In the genomic region with DNA sequence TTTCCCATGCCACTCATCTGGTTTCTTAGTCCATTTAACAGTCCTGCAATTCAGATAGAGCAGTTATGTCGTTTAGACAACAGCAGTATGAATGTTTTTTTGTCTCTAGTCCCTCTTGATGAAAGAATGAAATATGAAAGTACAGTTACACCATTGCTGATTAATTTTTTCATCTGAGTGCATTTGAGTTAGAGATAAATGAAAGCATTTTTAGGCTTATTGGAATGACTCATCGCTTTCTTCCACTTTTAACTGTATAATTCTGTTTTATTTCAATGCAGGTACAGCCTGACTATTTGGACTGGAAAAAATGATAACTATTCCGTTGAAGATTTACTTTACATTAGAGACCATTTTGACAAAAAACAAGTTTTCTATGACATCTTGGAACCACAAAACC, we compare ENCODE assay signal across 14 cellular contexts. TPM values are rescaled to one million over a fixed set of nuclear protein-coding genes. Genes with fewer than 3 reads are reported as not detected.
"Had no signal": no experiment of that assay in that cellular context is flagged by ENCODE, and none has a peak within 500 bp of the region (broad histone marks: within the 10 kb centered on the region; RNA-seq: fewer than 3 reads in every experiment).

No MANE protein-coding gene starts in this region.

- H3K4me3 ChIP-seq: adrenal gland, colonic mucosa, esophagus muscularis mucosa, left ventricle myocardium inferior, transverse colon had no signal

- H3K27ac ChIP-seq: adrenal gland, colonic mucosa, esophagus muscularis mucosa, left ventricle myocardium inferior, transverse colon, WERI-Rb-1 had no signal

- ATAC-seq: activated CD8-positive, alpha-beta T cell treated with anti-CD3 and anti-CD28 coated beads, Interleukin-2, amount 10 ng/mL, durations not matched to agents 7 days and 5 days; naive thymus-derived CD8-positive, alpha-beta T cell; stimulated activated memory B cell treated with anti-CD40 and anti-IgM and Interleukin-4, amounts not matched to agents 10 μg/mL and 1 μg/mL and 100 μg/mL, for 72 hours had no signal

- H3K9me3 ChIP-seq: adrenal gland, colonic mucosa, esophagus muscularis mucosa, transverse colon had no signal

- H3K4me1 ChIP-seq: adrenal gland, colonic mucosa, esophagus muscularis mucosa, left ventricle myocardium inferior, transverse colon had no signal

- DNase-seq: activated CD4-positive, alpha-beta T cell treated with anti-CD3 and anti-CD28 coated beads for 48 hours; activated CD8-positive, alpha-beta memory T cell treated with anti-CD3 and anti-CD28 coated beads, Interleukin-2, amount 50 U/mL, for 4 hours; activated CD8-positive, alpha-beta T cell treated with anti-CD3 and anti-CD28 coated beads, Interleukin-2, amount 10 ng/mL, durations not matched to agents 7 days and 5 days; activated naive CD4-positive, alpha-beta T cell treated with Interleukin-2 at 50 U/mL for 16 hours; adrenal gland; colonic mucosa; hypothalamus; left ventricle myocardium inferior; naive thymus-derived CD8-positive, alpha-beta T cell; stimulated activated CD4-positive, alpha-beta T cell treated with anti-CD3 and anti-CD28 coated beads, Interleukin-2, amount 100 ng/mL, for 48 hours; transverse colon; WERI-Rb-1 had no signal

RNA-seq across cellular contexts. Expression of a gene that starts 28.7 kb away (rescaled TPM):
- polyA plus RNA-seq: naive thymus-derived CD8-positive, alpha-beta T cell had no signal
